ENCODE assay signal across 8 cellular contexts in genomic region chr2:208253518-208254117, GRCh38. TPM values are rescaled to one million over a fixed set of nuclear protein-coding genes. Genes with fewer than 3 reads are reported as not detected.
A peak's percentile ranks its signal among the peaks of the same experiment; 100 is the strongest.
DNase-seq lines count a peak whose midpoint lies in the region; FAIRE-seq and TF ChIP-seq lines count a peak whose summit lies in the region.

No MANE protein-coding gene starts in this region.

- H3K4me3 Mint-ChIP-seq in nephron progenitor cell: peak overlapping the region; percentile 99

- H4K20me1 ChIP-seq in BLaER1 treated with 17β-estradiol and CSF1 and Interleukin-3, amounts not matched to agents 10 nM and 100 nM: peaks cover 0 to 12% (median 0%) of the 10 kb centered on the region in 11 experiments; a peak in 5 of 22 replicates

- TF ChIP-seq CTCF in nephron progenitor cell (IDR thresholded peaks at IDR 0.05): no peak

- peaks cover 41% of the 10 kb centered on the region for H3K36me3 Mint-ChIP-seq in nephron progenitor cell (ENCODE audit: low read depth)

- H3K27me3 ChIP-seq in BLaER1 treated with 17β-estradiol and CSF1 and Interleukin-3, amounts not matched to agents 10 nM and 100 nM: no peaks in the 10 kb centered on the region
- no peaks in the 10 kb centered on the region for H3K27me3 ChIP-seq in ectodermal cell (ENCODE audit: control insufficient read depth, insufficient read depth, low read length, poor library complexity, severe bottlenecking)

- no peaks in the 10 kb centered on the region for H3K9me3 ChIP-seq in BLaER1 treated with 17β-estradiol and CSF1 and Interleukin-3, amounts not matched to agents 10 nM and 100 nM (replicated peaks in 1 of 11)
- H3K9me3 ChIP-seq in ectodermal cell (ENCODE audit: control insufficient read depth, low read length): no peaks in the 10 kb centered on the region

- DNase-seq in LoVo (ENCODE audit: low spot score) (peak; percentile 12), nephron progenitor cell (no peak), urothelium cell line (ENCODE audit: low spot score) (no peak), SIG-M5 (lab: John Stamatoyannopoulos, UW) (no peak), NCI-H774 (lab: John Stamatoyannopoulos, UW) (no peak), hepatic stellate cell (ENCODE audit: low spot score) (no peak)

- H3K4me2 ChIP-seq in BLaER1 treated with 17β-estradiol and CSF1 and Interleukin-3, amounts not matched to agents 10 nM and 100 nM: peak overlapping the region; percentile 88 to 94 (median 91)

- H3K9me3 Mint-ChIP-seq in nephron progenitor cell: no peaks in the 10 kb centered on the region

- peaks cover 44 to 62% (median 52%) of the 10 kb centered on the region in 10 experiments for H3K4me1 ChIP-seq in BLaER1 treated with 17β-estradiol and CSF1 and Interleukin-3, amounts not matched to agents 10 nM and 100 nM
- H3K4me1 ChIP-seq in ectodermal cell (ENCODE audit: control insufficient read depth, insufficient read depth, low read length): peaks cover 15% of the 10 kb centered on the region

- H3K27ac Mint-ChIP-seq in nephron progenitor cell: no peak overlapping the region

- H3K27ac ChIP-seq in BLaER1 treated with 17β-estradiol and CSF1 and Interleukin-3, amounts not matched to agents 10 nM and 100 nM: peak overlapping the region in 10 of 11 experiments; percentile 37 to 81 (median 74); a peak in 21 of 22 replicates
- H3K27ac ChIP-seq in ectodermal cell (ENCODE audit: insufficient read depth, low read depth, low read length, poor library complexity, severe bottlenecking): no peak overlapping the region

- H3K27me3 Mint-ChIP-seq in nephron progenitor cell (ENCODE audit: low read depth, poor library complexity): peaks cover 3% of the 10 kb centered on the region

- peak overlapping the region; percentile 60 to 85 (median 79) for H3K9ac ChIP-seq in BLaER1 treated with 17β-estradiol and CSF1 and Interleukin-3, amounts not matched to agents 10 nM and 100 nM

- peaks cover 28 to 50% (median 39%) of the 10 kb centered on the region in 11 experiments for H3K36me3 ChIP-seq in BLaER1 treated with 17β-estradiol and CSF1 and Interleukin-3, amounts not matched to agents 10 nM and 100 nM
- H3K36me3 ChIP-seq in ectodermal cell (ENCODE audit: control insufficient read depth, insufficient read depth, low read length): peaks cover 31% of the 10 kb centered on the region

- FAIRE-seq in urothelium cell line (lab: Jason Lieb, UNC): no peak

- 28 to 32% methylated on average over 7 of the region's 7 CpGs for WGBS in ectodermal cell, 2 experiments

- peaks cover 46% of the 10 kb centered on the region for H3K4me1 Mint-ChIP-seq in nephron progenitor cell

- peak overlapping the region; percentile 84 to 98 (median 96) for H3K4me3 ChIP-seq in BLaER1 treated with 17β-estradiol and CSF1 and Interleukin-3, amounts not matched to agents 10 nM and 100 nM
- peak overlapping the region; percentile 50 for H3K4me3 ChIP-seq in ectodermal cell (ENCODE audit: insufficient read depth, low read depth, low read length)

RNA-seq across cellular contexts. Expression of gene IDH1, which starts 1.3 kb away (rescaled TPM):
- polyA plus RNA-seq in ectodermal cell (2013, experiment 1 of 4): 176 TPM
- 166 TPM for polyA plus RNA-seq in ectodermal cell (2013, experiment 2 of 4)
- 118 TPM for polyA plus RNA-seq in ectodermal cell (2013, experiment 3 of 4)
- 119 TPM for polyA plus RNA-seq in ectodermal cell (2013, experiment 4 of 4)

RNA-seq across cellular contexts. Expression of gene PIKFYVE, which starts 12.4 kb away (rescaled TPM):
- 26.0 TPM for polyA plus RNA-seq in ectodermal cell (2013, experiment 1 of 4)
- polyA plus RNA-seq in ectodermal cell (2013, experiment 2 of 4): 25.3 TPM
- polyA plus RNA-seq in ectodermal cell (2013, experiment 3 of 4): 19.1 TPM
- 21.6 TPM for polyA plus RNA-seq in ectodermal cell (2013, experiment 4 of 4)
